In the genomic region with DNA sequence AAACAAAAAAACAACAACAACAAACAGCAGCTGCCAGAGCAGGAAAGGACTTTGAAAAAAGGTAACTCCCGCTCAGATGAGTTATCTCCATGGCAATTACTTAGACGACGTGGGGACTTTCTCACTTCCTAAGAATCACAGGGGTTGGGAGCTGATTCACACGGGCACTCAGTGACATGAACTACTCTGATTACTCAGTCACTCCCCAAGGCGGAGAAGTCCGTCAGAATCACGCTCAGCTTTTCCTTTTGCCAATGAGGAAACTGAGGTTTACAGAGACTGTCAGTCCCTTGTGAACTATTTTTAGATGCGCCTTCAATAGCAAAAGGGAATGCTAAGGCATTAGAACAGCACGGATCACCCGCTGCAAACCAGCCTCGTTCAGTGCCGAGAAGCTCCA, we compare ENCODE assay signal across 9 cellular contexts. TPM values are rescaled to one million over a fixed set of nuclear protein-coding genes. Genes with fewer than 3 reads are reported as not detected.
DNase-seq lines count a peak whose midpoint lies in the region; TF ChIP-seq lines count a peak whose summit lies in the region.
"Had no signal": no experiment of that assay in that cellular context is flagged by ENCODE, and none has a peak within 500 bp of the region (broad histone marks: within the 10 kb centered on the region; RNA-seq: fewer than 3 reads in every experiment).

No MANE protein-coding gene starts in this region.

- in situ Hi-C loops in brain microvascular endothelial cell (cut with HindIII; ENCODE audit: low pct_ligation_motif_present, low sequenced_read_pairs): no loop called here

- H3K4me1 Mint-ChIP-seq in CD4-positive, alpha-beta memory T cell: peaks cover 20 to 48% (median 32%) of the 10 kb centered on the region in 4 donors

- H3K4me3 Mint-ChIP-seq in CD4-positive, alpha-beta memory T cell: peak overlapping the region in 1 of 8 donors; percentile 51

- DNase-seq in CD4-positive, alpha-beta memory T cell: no peak
- DNase-seq in Kasumi-1 (lab: John Stamatoyannopoulos, UW) (peak; percentile 40 to 71), brain microvascular endothelial cell (peak; percentile 65), prostate gland (ENCODE audit: low spot score) (peak; percentile 16), tibial artery (no peak), cerebellum (ENCODE audit: low spot score) (no peak), NCI-H345 (lab: John Stamatoyannopoulos, UW) (no peak)
- no peak for DNase-seq in effector memory CD4-positive, alpha-beta T cell
- DNase-seq: NCI-H82 had no signal

- TF ChIP-seq CTCF in brain microvascular endothelial cell (IDR thresholded peaks at IDR 0.05; ENCODE audit: low read depth, low read length, missing control alignments): no peak
- TF ChIP-seq CTCF in prostate gland (IDR thresholded peaks at IDR 0.05): no peak
- no peak for TF ChIP-seq CTCF in tibial artery (IDR thresholded peaks at IDR 0.05)

- H3K36me3 ChIP-seq in CD4-positive, alpha-beta memory T cell (ENCODE audit: insufficient read depth, low read length): no peaks in the 10 kb centered on the region
- no peaks in the 10 kb centered on the region for H3K36me3 ChIP-seq in brain microvascular endothelial cell (replicated peaks)
- no peaks in the 10 kb centered on the region for H3K36me3 ChIP-seq in prostate gland
- H3K36me3 ChIP-seq in tibial artery: no peaks in the 10 kb centered on the region
- H3K36me3 ChIP-seq in effector memory CD4-positive, alpha-beta T cell (ENCODE audit: control insufficient read depth, insufficient read depth, low read length): no peaks in the 10 kb centered on the region

- H3K9me3 Mint-ChIP-seq in CD4-positive, alpha-beta memory T cell: no peaks in the 10 kb centered on the region

- H3K27me3 Mint-ChIP-seq in CD4-positive, alpha-beta memory T cell: no peaks in the 10 kb centered on the region

- H3K27me3 ChIP-seq in CD4-positive, alpha-beta memory T cell (ENCODE audit: insufficient read depth, low read length): no peaks in the 10 kb centered on the region
- H3K27me3 ChIP-seq in brain microvascular endothelial cell (replicated peaks): no peaks in the 10 kb centered on the region
- H3K27me3 ChIP-seq in prostate gland (replicated peaks; ENCODE audit: insufficient read depth): no peaks in the 10 kb centered on the region
- H3K27me3 ChIP-seq in tibial artery: peaks cover 0 to 47% of the 10 kb centered on the region in 2 donors
- H3K27me3 ChIP-seq in effector memory CD4-positive, alpha-beta T cell (replicated peaks; ENCODE audit: control insufficient read depth, insufficient read depth, low read length, poor library complexity, severe bottlenecking): no peaks in the 10 kb centered on the region

- intact Hi-C loops in CD4-positive, alpha-beta memory T cell (cut with micrococcal nuclease): no loop called here
- intact Hi-C loops in prostate gland (cut with DNase I) (no loop called here), tibial artery (cut with DNase I; ENCODE audit: low total_unique reads) (no loop called here)

- H3K4me1 ChIP-seq in CD4-positive, alpha-beta memory T cell (ENCODE audit: insufficient read depth, low read length): peaks cover 30% of the 10 kb centered on the region
- H3K4me1 ChIP-seq in prostate gland (replicated peaks): peaks cover 2% of the 10 kb centered on the region
- peaks cover 0 to 6% (median 3%) of the 10 kb centered on the region in 4 donors for H3K4me1 ChIP-seq in tibial artery
- peaks cover 23% of the 10 kb centered on the region for H3K4me1 ChIP-seq in effector memory CD4-positive, alpha-beta T cell (ENCODE audit: control insufficient read depth, insufficient read depth, low read length, poor library complexity, severe bottlenecking)

- TF ChIP-seq POLR2A in prostate gland (IDR thresholded peaks at IDR 0.05): no peak

- CTCF ChIA-PET in CD4-positive, alpha-beta memory T cell (lab: Charles Lee; ENCODE audit: partially characterized antibody): interaction anchor here (0.9 to 2.7 kb wide), 3 partner anchors 9 to 57 kb away, joined by 3 to 17 read pairs (median 5); partner anchors contain the start of genes APBA3 and MRPL54

- no peak overlapping the region for H3K4me3 ChIP-seq in CD4-positive, alpha-beta memory T cell (ENCODE audit: low read length in 2 of 2)
- H3K4me3 ChIP-seq in brain microvascular endothelial cell (ENCODE audit: low read depth, low read length): no peak overlapping the region
- no peak overlapping the region for H3K4me3 ChIP-seq in prostate gland
- no peak overlapping the region for H3K4me3 ChIP-seq in tibial artery
- no peak overlapping the region for H3K4me3 ChIP-seq in effector memory CD4-positive, alpha-beta T cell (ENCODE audit: insufficient read depth, low read depth, low read length, poor library complexity, severe bottlenecking)

- no peaks in the 10 kb centered on the region for H3K9me3 ChIP-seq in CD4-positive, alpha-beta memory T cell (ENCODE audit: control insufficient read depth in 1 of 2, low read length in 2 of 2)
- H3K9me3 ChIP-seq in prostate gland: no peaks in the 10 kb centered on the region
- no peaks in the 10 kb centered on the region for H3K9me3 ChIP-seq in tibial artery
- no peaks in the 10 kb centered on the region for H3K9me3 ChIP-seq in effector memory CD4-positive, alpha-beta T cell (ENCODE audit: control insufficient read depth, low read length)

- peak overlapping the region in 4 of 7 donors; percentile 14 to 52 (median 32) for H3K27ac Mint-ChIP-seq in CD4-positive, alpha-beta memory T cell

- H3K36me3 Mint-ChIP-seq in CD4-positive, alpha-beta memory T cell: no peaks in the 10 kb centered on the region

- 30% methylated on average over 12 of the region's 12 CpGs for WGBS in prostate gland

- POLR2A ChIA-PET in CD4-positive, alpha-beta memory T cell (lab: Charles Lee; ENCODE audit: partially characterized antibody): interaction anchor here (1.2 to 2.7 kb wide), 3 partner anchors 28 to 57 kb away, joined by 3 to 15 read pairs (median 4); partner anchors contain the start of genes APBA3 and MRPL54

- H3K27ac ChIP-seq in CD4-positive, alpha-beta memory T cell (ENCODE audit: low read depth, low read length): no peak overlapping the region
- no peak overlapping the region for H3K27ac ChIP-seq in brain microvascular endothelial cell
- H3K27ac ChIP-seq in prostate gland: peak overlapping the region in 1 of 2 donors; percentile 38
- H3K27ac ChIP-seq in tibial artery: no peak overlapping the region
- H3K27ac ChIP-seq in effector memory CD4-positive, alpha-beta T cell (ENCODE audit: insufficient read depth, low read length, poor library complexity, severe bottlenecking): no peak overlapping the region

RNA-seq across cellular contexts. Expression of gene MATK, which starts 32.3 kb away (rescaled TPM):
- total RNA-seq in CD4-positive, alpha-beta memory T cell: 1 to 10 TPM; 7.2 to 9.6 TPM
- 10 to 100 TPM; 19.4 to 27.7 TPM for polyA plus RNA-seq in CD4-positive, alpha-beta memory T cell
- total RNA-seq in prostate gland (1 to 10 TPM; 1.9 to 4.4 TPM), cerebellum (9.6 TPM)

RNA-seq across cellular contexts. Expression of gene RAX2, which starts 46.5 kb away (rescaled TPM):
- total RNA-seq in CD4-positive, alpha-beta memory T cell: not detected
- not detected for polyA plus RNA-seq in CD4-positive, alpha-beta memory T cell
- total RNA-seq in prostate gland (not detected), cerebellum (not detected)

RNA-seq across cellular contexts. Expression of gene ZFR2, which starts 50.4 kb away (rescaled TPM):
- 1 to 10 TPM; 1.2 to 3.1 TPM for total RNA-seq in CD4-positive, alpha-beta memory T cell
- polyA plus RNA-seq in CD4-positive, alpha-beta memory T cell: 1 to 10 TPM; 3.9 to 4.1 TPM
- total RNA-seq in prostate gland: 10 to 100 TPM in 1 of 2 donors, not detected in 1; 10.2 TPM
- total RNA-seq in cerebellum: 11.1 TPM

RNA-seq across cellular contexts. Expression of gene MRPL54, which starts 56.0 kb away (rescaled TPM):
- total RNA-seq in CD4-positive, alpha-beta memory T cell: 10 to 100 TPM; 36.7 to 38.6 TPM
- 100 to 1,000 TPM; 102 to 107 TPM for polyA plus RNA-seq in CD4-positive, alpha-beta memory T cell
- total RNA-seq in prostate gland (100 to 1,000 TPM in 1 of 2 donors, 10 to 100 TPM in 1; 69.7 to 105 TPM), cerebellum (10.4 TPM)

RNA-seq across cellular contexts. Expression of gene APBA3, which starts 57.0 kb away (rescaled TPM):
- total RNA-seq in CD4-positive, alpha-beta memory T cell: 10 to 100 TPM; 83.4 to 86.3 TPM
- 10 to 100 TPM; 33.1 to 37.0 TPM for polyA plus RNA-seq in CD4-positive, alpha-beta memory T cell
- total RNA-seq in prostate gland (10 to 100 TPM; 45.7 to 63.8 TPM), cerebellum (17.2 TPM)

Comparison
In these comparisons a context has a peak if more than half of its experiments do, and no peak if none do; other contexts are left out.
1. DNase-seq: peak in Kasumi-1 (2 of 2), brain microvascular endothelial cell (single experiment) and prostate gland (single experiment); none in CD4-positive, alpha-beta memory T cell (0 of 5), tibial artery (0 of 2), cerebellum (single experiment), NCI-H345 (single experiment) and effector memory CD4-positive, alpha-beta T cell (0 of 3).